ENCODE assay signal across 17 cellular contexts in the genomic region with DNA sequence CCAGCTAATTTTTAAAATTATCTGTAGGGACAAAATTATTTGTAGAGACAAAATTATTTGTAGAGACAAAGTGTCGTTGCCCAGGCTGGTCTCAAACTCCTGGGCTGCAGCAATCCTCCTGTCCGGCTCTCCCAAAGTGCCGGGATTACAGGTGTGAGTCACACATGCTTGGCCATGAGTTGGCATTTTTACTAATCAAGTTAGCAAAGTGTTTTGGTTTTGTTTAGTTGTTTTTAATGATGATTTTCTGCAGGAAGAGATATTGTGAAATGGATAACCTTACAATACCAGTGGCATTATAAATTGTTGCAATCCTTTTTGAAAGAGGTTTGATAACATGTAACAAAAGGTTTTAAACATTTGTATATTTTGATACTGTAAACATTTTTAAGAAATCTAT.
DNase-seq lines count a peak whose midpoint lies in the region; ATAC-seq, FAIRE-seq and TF ChIP-seq lines count a peak whose summit lies in the region.
"Had no signal": no experiment of that assay in that cellular context is flagged by ENCODE, and none has a peak within 500 bp of the region (broad histone marks: within the 10 kb centered on the region; RNA-seq: fewer than 3 reads in every experiment).

No MANE protein-coding gene starts in this region.

- WGBS in HepG2 (ENCODE audit: low lambda C conversion rate): 5% methylated on average over 3 of the region's 3 CpGs
- 89% methylated on average over 3 of the region's 3 CpGs for WGBS in right lobe of liver (ENCODE audit: insufficient coverage, low coverage, low lambda C conversion rate, missing lambda C conversion rate)

- TF ChIP-seq EP300 in HepG2 (IDR thresholded peaks at IDR 0.05; ENCODE audit: low read depth in 2 of 2, low read length in 2 of 2) (no peak), HepG2 (CRISPR knock-in tag; IDR thresholded peaks at IDR 0.05; ENCODE audit: borderline replicate concordance) (no peak)

- no peaks in the 10 kb centered on the region for H4K20me1 ChIP-seq in HepG2 (ENCODE audit: insufficient read depth, low read length)

- H3K9me3 Mint-ChIP-seq in activated T-helper 1 cell treated with anti-CD3 and anti-CD28 coated beads, Interleukin-12 subunit alpha, Interleukin-12 subunit beta, Interleukin-2, Interleukin-4 antibody, amounts not matched to agents 30 ng/mL and 10 ng/mL and 1 ng/mL, durations not matched to agents 14 hours and 24 hours and 36 hours: no peaks in the 10 kb centered on the region
- H3K9me3 Mint-ChIP-seq: activated CD4-positive, alpha-beta T cell treated with anti-CD3 and anti-CD28 coated beads, Interleukin-2, amount 10 ng/mL, durations not matched to agents 7 days and 5 days; activated T-cell treated with anti-CD3 and anti-CD28 coated beads, Interleukin-2, amount 50 U/mL, for 24 hours; CD4-positive, alpha-beta T cell; dendritic cell treated with granulocyte-macrophage colony-stimulating factor and Interleukin-4, amounts not matched to agents 40 ng/mL and 50 ng/mL, for 4 days; nephron had no signal

- no peak overlapping the region for H3K9ac ChIP-seq in HepG2 (ENCODE audit: insufficient read depth, low read depth, low read length)

- H3K4me3 ChIP-seq in HepG2 (replicated peaks in 1 of 3; ENCODE audit: insufficient read depth in 1 of 3, low read depth in 2 of 3, low read length in 3 of 3): no peak overlapping the region
- H3K4me3 ChIP-seq in right lobe of liver: no peak overlapping the region
- H3K4me3 ChIP-seq in fibroblast of villous mesenchyme (ENCODE audit: low read depth, low read length): no peak overlapping the region
- H3K4me3 ChIP-seq: thoracic aorta had no signal

- FAIRE-seq in HepG2 (lab: Jason Lieb, UNC): no peak

- ATAC-seq in HepG2 (no peak), right lobe of liver (no peak), HG03108 (IDR thresholded peaks at IDR 0.05; ENCODE audit: unreplicated experiment) (no peak)

- DNase-seq in HepG2 (ENCODE audit: low spot score) (peak; percentile 9), right lobe of liver (no peak), amniotic epithelial cell (ENCODE audit: low read depth) (peak; percentile 68), fibroblast of villous mesenchyme (ENCODE audit: low read depth) (peak; percentile 34), cardiac septum (ENCODE audit: low spot score) (no peak), MV-4-11 (lab: John Stamatoyannopoulos, UW) (no peak)
- no peak for DNase-seq in activated T-helper 1 cell treated with anti-CD3 and anti-CD28 coated beads, Interleukin-12 subunit alpha, Interleukin-12 subunit beta, Interleukin-2, Interleukin-4 antibody, amounts not matched to agents 30 ng/mL and 10 ng/mL and 1 ng/mL, durations not matched to agents 14 hours and 24 hours and 36 hours (ENCODE audit: low spot score)
- DNase-seq: activated CD4-positive, alpha-beta T cell treated with anti-CD3 and anti-CD28 coated beads, Interleukin-2, amount 10 ng/mL, durations not matched to agents 7 days and 5 days; activated T-cell treated with anti-CD3 and anti-CD28 coated beads, Interleukin-2, amount 50 U/mL, for 24 hours; CD4-positive, alpha-beta T cell; GF-D8; SIG-M5; stimulated activated CD4-positive, alpha-beta T cell treated with anti-CD3 and anti-CD28 coated beads, Interleukin-1b, Interleukin-23, amount 100 ng/mL, for 48 hours had no signal

- BruUV-seq in HepG2 (replicated peaks; lab: Mats Ljungman, UMichigan): no TSS peak

- no peak for TF ChIP-seq POLR2A in HepG2 (IDR thresholded peaks at IDR 0.05; ENCODE audit: insufficient read depth in 1 of 2, low read depth in 2 of 2, low read length in 2 of 2)
- TF ChIP-seq POLR2A in right lobe of liver (IDR thresholded peaks at IDR 0.05): no peak

- CTCF ChIA-PET in HepG2 (lab: Yijun Ruan, JAX; ENCODE audit: low intra/inter-chr PET ratio, low total read pairs): no interaction called here

- no peak for TF ChIP-seq RAD21 in HepG2 (CRISPR knock-in tag; IDR thresholded peaks at IDR 0.05)

- H3K27ac ChIP-seq in HepG2 (ENCODE audit: extremely low read length, insufficient read depth, low read length): no peak overlapping the region
- no peak overlapping the region for H3K27ac ChIP-seq in right lobe of liver
- H3K27ac ChIP-seq: thoracic aorta had no signal

- H3K4me3 Mint-ChIP-seq in activated T-helper 1 cell treated with anti-CD3 and anti-CD28 coated beads, Interleukin-12 subunit alpha, Interleukin-12 subunit beta, Interleukin-2, Interleukin-4 antibody, amounts not matched to agents 30 ng/mL and 10 ng/mL and 1 ng/mL, durations not matched to agents 14 hours and 24 hours and 36 hours: no peak overlapping the region
- H3K4me3 Mint-ChIP-seq: activated CD4-positive, alpha-beta T cell treated with anti-CD3 and anti-CD28 coated beads, Interleukin-2, amount 10 ng/mL, durations not matched to agents 7 days and 5 days; activated T-cell treated with anti-CD3 and anti-CD28 coated beads, Interleukin-2, amount 50 U/mL, for 24 hours; CD4-positive, alpha-beta T cell; dendritic cell treated with granulocyte-macrophage colony-stimulating factor and Interleukin-4, amounts not matched to agents 40 ng/mL and 50 ng/mL, for 4 days; nephron had no signal

- POLR2A ChIA-PET in HepG2 (lab: Yijun Ruan, JAX): no interaction called here

- H3K4me2 ChIP-seq in HepG2 (ENCODE audit: low read depth, low read length): no peak overlapping the region

- peaks cover 0 to 4% of the 10 kb centered on the region in 2 experiments; a peak in 2 of 5 replicates for H3K27me3 ChIP-seq in HepG2 (ENCODE audit: control insufficient read depth in 1 of 2, insufficient read depth in 2 of 2, low read length in 2 of 2)
- H3K27me3 ChIP-seq in right lobe of liver: no peaks in the 10 kb centered on the region

- H3K79me2 ChIP-seq in HepG2 (ENCODE audit: insufficient read depth, low read length): no peaks in the 10 kb centered on the region

- in situ Hi-C loops in HepG2 (cut with HindIII; ENCODE audit: extremely low pct_ligation_motif_present, low pct_unique_long_range_greater_than_20kb): no loop called here

- H3K9me3 ChIP-seq in HepG2 (ENCODE audit: low read length) (no peaks in the 10 kb centered on the region), right lobe of liver (no peaks in the 10 kb centered on the region)
- H3K9me3 ChIP-seq: thoracic aorta had no signal

- no peaks in the 10 kb centered on the region for H3K4me1 Mint-ChIP-seq in activated T-helper 1 cell treated with anti-CD3 and anti-CD28 coated beads, Interleukin-12 subunit alpha, Interleukin-12 subunit beta, Interleukin-2, Interleukin-4 antibody, amounts not matched to agents 30 ng/mL and 10 ng/mL and 1 ng/mL, durations not matched to agents 14 hours and 24 hours and 36 hours (ENCODE audit: low read depth)
- H3K4me1 Mint-ChIP-seq: activated CD4-positive, alpha-beta T cell treated with anti-CD3 and anti-CD28 coated beads, Interleukin-2, amount 10 ng/mL, durations not matched to agents 7 days and 5 days; nephron had no signal

- no peak overlapping the region for H3K27ac Mint-ChIP-seq in activated T-helper 1 cell treated with anti-CD3 and anti-CD28 coated beads, Interleukin-12 subunit alpha, Interleukin-12 subunit beta, Interleukin-2, Interleukin-4 antibody, amounts not matched to agents 30 ng/mL and 10 ng/mL and 1 ng/mL, durations not matched to agents 14 hours and 24 hours and 36 hours
- H3K27ac Mint-ChIP-seq: activated CD4-positive, alpha-beta T cell treated with anti-CD3 and anti-CD28 coated beads, Interleukin-2, amount 10 ng/mL, durations not matched to agents 7 days and 5 days; activated T-cell treated with anti-CD3 and anti-CD28 coated beads, Interleukin-2, amount 50 U/mL, for 24 hours; CD4-positive, alpha-beta T cell; dendritic cell treated with granulocyte-macrophage colony-stimulating factor and Interleukin-4, amounts not matched to agents 40 ng/mL and 50 ng/mL, for 4 days; nephron had no signal

- intact Hi-C loops in HepG2 (cut with micrococcal nuclease; ENCODE audit: unreplicated experiment): no loop called here
- intact Hi-C loops in right lobe of liver (cut with DNase I): no loop called here
- intact Hi-C loops in activated T-helper 1 cell treated with anti-CD3 and anti-CD28 coated beads, Interleukin-12 subunit alpha, Interleukin-12 subunit beta, Interleukin-2, Interleukin-4 antibody, amounts not matched to agents 30 ng/mL and 10 ng/mL and 1 ng/mL, durations not matched to agents 14 hours and 24 hours and 36 hours (cut with micrococcal nuclease): no loop called here
- intact Hi-C loops in cardiac septum (cut with DNase I): no loop called here

- no peaks in the 10 kb centered on the region for H3K36me3 Mint-ChIP-seq in activated T-helper 1 cell treated with anti-CD3 and anti-CD28 coated beads, Interleukin-12 subunit alpha, Interleukin-12 subunit beta, Interleukin-2, Interleukin-4 antibody, amounts not matched to agents 30 ng/mL and 10 ng/mL and 1 ng/mL, durations not matched to agents 14 hours and 24 hours and 36 hours (ENCODE audit: low read depth)

- H3K4me1 ChIP-seq in HepG2 (ENCODE audit: insufficient read depth, low read length) (no peaks in the 10 kb centered on the region), right lobe of liver (no peaks in the 10 kb centered on the region)

- TF ChIP-seq CTCF in HepG2 (CRISPR knock-in tag; IDR thresholded peaks at IDR 0.05) (no peak), right lobe of liver (IDR thresholded peaks at IDR 0.05) (no peak), fibroblast of villous mesenchyme (IDR thresholded peaks at IDR 0.05; ENCODE audit: insufficient read depth, low read depth, low read length) (no peak)

- H3K36me3 ChIP-seq in HepG2 (replicated peaks in 1 of 2; ENCODE audit: control insufficient read depth in 1 of 2, insufficient read depth in 2 of 2, low read length in 2 of 2) (no peaks in the 10 kb centered on the region), right lobe of liver (no peaks in the 10 kb centered on the region)
- H3K36me3 ChIP-seq: thoracic aorta had no signal

- no peak overlapping the region for H2AFZ ChIP-seq in HepG2 (ENCODE audit: low read length)

- H3K27me3 Mint-ChIP-seq in activated T-helper 1 cell treated with anti-CD3 and anti-CD28 coated beads, Interleukin-12 subunit alpha, Interleukin-12 subunit beta, Interleukin-2, Interleukin-4 antibody, amounts not matched to agents 30 ng/mL and 10 ng/mL and 1 ng/mL, durations not matched to agents 14 hours and 24 hours and 36 hours (ENCODE audit: insufficient read depth): peaks cover 3% of the 10 kb centered on the region
- H3K27me3 Mint-ChIP-seq: activated CD4-positive, alpha-beta T cell treated with anti-CD3 and anti-CD28 coated beads, Interleukin-2, amount 10 ng/mL, durations not matched to agents 7 days and 5 days; activated T-cell treated with anti-CD3 and anti-CD28 coated beads, Interleukin-2, amount 50 U/mL, for 24 hours; CD4-positive, alpha-beta T cell; dendritic cell treated with granulocyte-macrophage colony-stimulating factor and Interleukin-4, amounts not matched to agents 40 ng/mL and 50 ng/mL, for 4 days had no signal

TF ChIP-seq in HepG2, 621 proteins besides CTCF, POLR2A, EP300 and RAD21:
- TF ChIP-seq FOSL2 (CRISPR knock-in tag; IDR thresholded peaks at IDR 0.05): peak; percentile 64
- TF ChIP-seq NFE2 (CRISPR knock-in tag; IDR thresholded peaks at IDR 0.05): peak; percentile 56; the same call in 1 of the 2 replicates
- TF ChIP-seq STAG1 (CRISPR knock-in tag; IDR thresholded peaks at IDR 0.05): no peak
- TF ChIP-seq NFE2L2 (IDR thresholded peaks at IDR 0.05; ENCODE audit: low read length): peak; percentile 76

Comparison
In these comparisons a context has a peak if more than half of its experiments do, and no peak if none do; other contexts are left out.
1. DNase-seq: peak in HepG2 (single experiment), amniotic epithelial cell (single experiment) and fibroblast of villous mesenchyme (single experiment); none in right lobe of liver (0 of 3), activated T-helper 1 cell treated with anti-CD3 and anti-CD28 coated beads, Interleukin-12 subunit alpha, Interleukin-12 subunit beta, Interleukin-2, Interleukin-4 antibody, amounts not matched to agents 30 ng/mL and 10 ng/mL and 1 ng/mL, durations not matched to agents 14 hours and 24 hours and 36 hours (single experiment), cardiac septum (single experiment) and MV-4-11 (single experiment).